1 cellular context compared by ENCODE assay signal in genomic region chr3:43178891-43179366, GRCh38.
TF ChIP-seq lines count a peak whose summit lies in the region.

No MANE protein-coding gene starts in this region.

TF ChIP-seq in HepG2, 621 proteins besides CTCF, POLR2A, EP300 and RAD21 (continued from another document and continues in another):
- TF ChIP-seq ZNF18 (CRISPR knock-in tag; IDR thresholded peaks at IDR 0.05; ENCODE audit: insufficient replicate concordance) (no peak), NFAT5 (CRISPR knock-in tag; IDR thresholded peaks at IDR 0.05) (no peak), HMGA1 (CRISPR knock-in tag; conservative IDR thresholded peaks at IDR 0.05) (no peak), GABPB1 (CRISPR knock-in tag; IDR thresholded peaks at IDR 0.05) (no peak), ZNF331 (CRISPR knock-in tag; IDR thresholded peaks at IDR 0.05) (no peak; the same call in 1 of the 2 replicates), HNF4A (CRISPR knock-in tag; IDR thresholded peaks at IDR 0.05) (peak; percentile 94), SP1 (IDR thresholded peaks at IDR 0.05) (no peak), SP1 (CRISPR knock-in tag; IDR thresholded peaks at IDR 0.05) (no peak), ZGPAT (CRISPR knock-in tag; IDR thresholded peaks at IDR 0.05) (peak; percentile 70), THAP11 (CRISPR knock-in tag; IDR thresholded peaks at IDR 0.05) (peak; percentile 72), HOXA3 (CRISPR knock-in tag; IDR thresholded peaks at IDR 0.05) (peak; percentile 53; the same call in 1 of the 2 replicates), ZNF234 (CRISPR knock-in tag; conservative IDR thresholded peaks at IDR 0.05) (no peak), MTF2 (CRISPR knock-in tag; IDR thresholded peaks at IDR 0.05; ENCODE audit: borderline replicate concordance) (no peak), MED8 (CRISPR knock-in tag; IDR thresholded peaks at IDR 0.05; ENCODE audit: insufficient replicate concordance) (no peak), KAT2B (IDR thresholded peaks at IDR 0.05; ENCODE audit: borderline replicate concordance, low read depth, low read length) (no peak), RFX1 (IDR thresholded peaks at IDR 0.05) (no peak), GMEB2 (CRISPR knock-in tag; IDR thresholded peaks at IDR 0.05; ENCODE audit: low read depth) (no peak), ZSCAN9 (CRISPR knock-in tag; IDR thresholded peaks at IDR 0.05; ENCODE audit: borderline replicate concordance) (no peak), ZNF121 (CRISPR knock-in tag; IDR thresholded peaks at IDR 0.05) (peak; percentile 42; the same call in 1 of the 2 replicates), REST (IDR thresholded peaks at IDR 0.05; ENCODE audit: borderline replicate concordance in 1 of 2, low read depth in 1 of 2, low read length in 2 of 2) (no peak), SKI (IDR thresholded peaks at IDR 0.05; ENCODE audit: partially characterized antibody) (peak; percentile 90), FLYWCH1 (CRISPR knock-in tag; IDR thresholded peaks at IDR 0.05) (no peak), PLRG1 (conservative IDR thresholded peaks at IDR 0.05) (no peak), REXO4 (CRISPR knock-in tag; IDR thresholded peaks at IDR 0.05; ENCODE audit: borderline replicate concordance) (no peak), MAFK (conservative IDR thresholded peaks at IDR 0.05 in 1 of 2, IDR thresholded peaks at IDR 0.05 in 1 of 2; ENCODE audit: low read length in 2 of 2) (peak; percentile 95 to 98), ELF1 (CRISPR knock-in tag; IDR thresholded peaks at IDR 0.05) (peak; percentile 60), KLF16 (CRISPR knock-in tag; IDR thresholded peaks at IDR 0.05) (peak in 1 of 2 experiments; percentile 51; a peak in 2 of 4 replicates), ZNF7 (CRISPR knock-in tag; IDR thresholded peaks at IDR 0.05) (no peak), ARID5B (CRISPR knock-in tag; IDR thresholded peaks at IDR 0.05) (peak; percentile 95)
- TF ChIP-seq, protein P1, sequence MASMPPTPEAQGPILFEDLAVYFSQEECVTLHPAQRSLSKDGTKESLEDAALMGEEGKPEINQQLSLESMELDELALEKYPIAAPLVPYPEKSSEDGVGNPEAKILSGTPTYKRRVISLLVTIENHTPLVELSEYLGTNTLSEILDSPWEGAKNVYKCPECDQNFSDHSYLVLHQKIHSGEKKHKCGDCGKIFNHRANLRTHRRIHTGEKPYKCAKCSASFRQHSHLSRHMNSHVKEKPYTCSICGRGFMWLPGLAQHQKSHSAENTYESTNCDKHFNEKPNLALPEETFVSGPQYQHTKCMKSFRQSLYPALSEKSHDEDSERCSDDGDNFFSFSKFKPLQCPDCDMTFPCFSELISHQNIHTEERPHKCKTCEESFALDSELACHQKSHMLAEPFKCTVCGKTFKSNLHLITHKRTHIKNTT (CRISPR knock-in tag; IDR thresholded peaks at IDR 0.05): no peak
- TF ChIP-seq, protein P2, sequence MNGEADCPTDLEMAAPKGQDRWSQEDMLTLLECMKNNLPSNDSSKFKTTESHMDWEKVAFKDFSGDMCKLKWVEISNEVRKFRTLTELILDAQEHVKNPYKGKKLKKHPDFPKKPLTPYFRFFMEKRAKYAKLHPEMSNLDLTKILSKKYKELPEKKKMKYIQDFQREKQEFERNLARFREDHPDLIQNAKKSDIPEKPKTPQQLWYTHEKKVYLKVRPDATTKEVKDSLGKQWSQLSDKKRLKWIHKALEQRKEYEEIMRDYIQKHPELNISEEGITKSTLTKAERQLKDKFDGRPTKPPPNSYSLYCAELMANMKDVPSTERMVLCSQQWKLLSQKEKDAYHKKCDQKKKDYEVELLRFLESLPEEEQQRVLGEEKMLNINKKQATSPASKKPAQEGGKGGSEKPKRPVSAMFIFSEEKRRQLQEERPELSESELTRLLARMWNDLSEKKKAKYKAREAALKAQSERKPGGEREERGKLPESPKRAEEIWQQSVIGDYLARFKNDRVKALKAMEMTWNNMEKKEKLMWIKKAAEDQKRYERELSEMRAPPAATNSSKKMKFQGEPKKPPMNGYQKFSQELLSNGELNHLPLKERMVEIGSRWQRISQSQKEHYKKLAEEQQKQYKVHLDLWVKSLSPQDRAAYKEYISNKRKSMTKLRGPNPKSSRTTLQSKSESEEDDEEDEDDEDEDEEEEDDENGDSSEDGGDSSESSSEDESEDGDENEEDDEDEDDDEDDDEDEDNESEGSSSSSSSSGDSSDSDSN (CRISPR knock-in tag; IDR thresholded peaks at IDR 0.05): no peak; the same call in 1 of the 2 replicates
- TF ChIP-seq, protein P3, sequence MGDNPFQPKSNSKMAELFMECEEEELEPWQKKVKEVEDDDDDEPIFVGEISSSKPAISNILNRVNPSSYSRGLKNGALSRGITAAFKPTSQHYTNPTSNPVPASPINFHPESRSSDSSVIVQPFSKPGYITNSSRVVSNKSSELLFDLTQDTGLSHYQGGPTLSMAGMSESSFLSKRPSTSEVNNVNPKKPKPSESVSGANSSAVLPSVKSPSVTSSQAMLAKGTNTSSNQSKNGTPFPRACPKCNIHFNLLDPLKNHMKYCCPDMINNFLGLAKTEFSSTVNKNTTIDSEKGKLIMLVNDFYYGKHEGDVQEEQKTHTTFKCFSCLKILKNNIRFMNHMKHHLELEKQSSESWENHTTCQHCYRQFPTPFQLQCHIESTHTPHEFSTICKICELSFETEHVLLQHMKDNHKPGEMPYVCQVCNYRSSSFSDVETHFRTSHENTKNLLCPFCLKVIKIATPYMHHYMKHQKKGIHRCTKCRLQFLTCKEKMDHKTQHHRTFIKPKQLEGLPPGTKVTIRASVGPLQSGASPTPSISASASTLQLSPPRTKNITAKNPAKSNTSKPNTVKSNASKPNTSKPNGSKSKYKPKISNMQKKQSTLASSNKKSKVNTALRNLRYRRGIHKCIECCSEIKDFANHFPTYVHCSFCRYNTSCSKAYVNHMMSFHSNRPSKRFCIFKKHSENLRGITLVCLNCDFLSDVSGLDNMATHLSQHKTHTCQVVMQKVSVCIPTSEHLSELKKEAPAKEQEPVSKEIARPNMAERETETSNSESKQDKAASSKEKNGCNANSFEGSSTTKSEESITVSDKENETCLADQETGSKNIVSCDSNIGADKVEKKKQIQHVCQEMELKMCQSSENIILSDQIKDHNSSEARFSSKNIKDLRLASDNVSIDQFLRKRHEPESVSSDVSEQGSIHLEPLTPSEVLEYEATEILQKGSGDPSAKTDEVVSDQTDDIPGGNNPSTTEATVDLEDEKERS (CRISPR knock-in tag; IDR thresholded peaks at IDR 0.05): peak; percentile 51; the same call in 1 of the 2 replicates
